In genomic region chr12:119687879-119688278, GRCh38 we compare ENCODE assay signal across 15 cellular contexts. TPM values are rescaled to one million over a fixed set of nuclear protein-coding genes. Genes with fewer than 3 reads are reported as not detected.
DNase-seq lines count a peak whose midpoint lies in the region; ATAC-seq and TF ChIP-seq lines count a peak whose summit lies in the region.
"Had no signal": no experiment of that assay in that cellular context is flagged by ENCODE, and none has a peak within 500 bp of the region (broad histone marks: within the 10 kb centered on the region; RNA-seq: fewer than 3 reads in every experiment).

No MANE protein-coding gene starts in this region.

- no peak overlapping the region for H3K27ac Mint-ChIP-seq in natural killer cell treated with Interleukin-12 subunit alpha and Interleukin-12 subunit beta and Interleukin-15 and Interleukin-18, amount 100 ng/mL, for 72 hours
- H3K27ac Mint-ChIP-seq in natural killer cell (no peak overlapping the region), HFFc6 (no peak overlapping the region)

- no peaks in the 10 kb centered on the region for H3K9me3 Mint-ChIP-seq in natural killer cell treated with Interleukin-12 subunit alpha and Interleukin-12 subunit beta and Interleukin-15 and Interleukin-18, amount 100 ng/mL, for 72 hours
- H3K9me3 Mint-ChIP-seq in natural killer cell (no peaks in the 10 kb centered on the region), HFFc6 (no peaks in the 10 kb centered on the region)
- H3K9me3 Mint-ChIP-seq: CD14-positive monocyte; CD4-positive, alpha-beta memory T cell had no signal

- H3K27ac ChIP-seq in mesenchymal stem cell (ENCODE audit: low read length, poor library complexity, severe bottlenecking): no peak overlapping the region
- H3K27ac ChIP-seq in osteoblast (ENCODE audit: low read depth, low read length): no peak overlapping the region
- H3K27ac ChIP-seq in OCI-LY7 (ENCODE audit: low read depth, low read length, poor library complexity, severe bottlenecking): no peak overlapping the region
- H3K27ac ChIP-seq: BLaER1 had no signal

- H4K20me1 ChIP-seq in osteoblast (ENCODE audit: insufficient read depth, low read length): peaks cover under 1% of the 10 kb centered on the region
- no peaks in the 10 kb centered on the region for H4K20me1 ChIP-seq in OCI-LY7 (ENCODE audit: insufficient read depth, low read length)
- H4K20me1 ChIP-seq: BLaER1 had no signal

- H3K4me2 ChIP-seq in mesenchymal stem cell (ENCODE audit: low read length, poor library complexity, severe bottlenecking): no peak overlapping the region
- no peak overlapping the region for H3K4me2 ChIP-seq in osteoblast (ENCODE audit: insufficient read depth, low read length)
- H3K4me2 ChIP-seq in OCI-LY7 (ENCODE audit: low read length): no peak overlapping the region
- H3K4me2 ChIP-seq: BLaER1 had no signal

- no peak overlapping the region for H3K4me3 Mint-ChIP-seq in natural killer cell treated with Interleukin-12 subunit alpha and Interleukin-12 subunit beta and Interleukin-15 and Interleukin-18, amount 100 ng/mL, for 72 hours
- H3K4me3 Mint-ChIP-seq in natural killer cell (no peak overlapping the region), HFFc6 (no peak overlapping the region)
- H3K4me3 Mint-ChIP-seq: CD14-positive monocyte; CD4-positive, alpha-beta memory T cell had no signal

- intact Hi-C loops in natural killer cell (cut with micrococcal nuclease) (no loop called here), head of caudate nucleus (cut with DNase I) (no loop called here), OCI-LY7 (cut with micrococcal nuclease; ENCODE audit: unreplicated experiment) (no loop called here)

- no peak overlapping the region for H2BK5ac ChIP-seq in mesenchymal stem cell (ENCODE audit: low read depth, low read length, poor library complexity, severe bottlenecking)

- H3K4me3 ChIP-seq in mesenchymal stem cell (ENCODE audit: insufficient read depth in 1 of 2, low read depth in 1 of 2, low read length in 2 of 2) (no peak overlapping the region), osteoblast (ENCODE audit: insufficient read depth, low read length) (no peak overlapping the region), OCI-LY7 (ENCODE audit: low read depth, low read length, poor library complexity, severe bottlenecking) (no peak overlapping the region)
- H3K4me3 ChIP-seq: BLaER1, HAP-1 had no signal

- no TSS peak for BruUV-seq in OCI-LY7 (replicated peaks; lab: Mats Ljungman, UMichigan)

- POLR2A ChIA-PET in OCI-LY7 (lab: Charles Lee): no interaction called here

- H4K91ac ChIP-seq in mesenchymal stem cell (ENCODE audit: low read length): peak overlapping the region; percentile 16

- H3K27me3 ChIP-seq in mesenchymal stem cell (ENCODE audit: control insufficient read depth in 1 of 2, insufficient read depth in 1 of 2, low read length in 2 of 2) (no peaks in the 10 kb centered on the region), osteoblast (ENCODE audit: insufficient read depth, low read length) (no peaks in the 10 kb centered on the region)
- H3K27me3 ChIP-seq: BLaER1 had no signal

- no peak overlapping the region for H2BK120ac ChIP-seq in mesenchymal stem cell (ENCODE audit: low read depth, low read length)

- H3K23ac ChIP-seq in mesenchymal stem cell (ENCODE audit: low read length in 2 of 2): no peak overlapping the region

- H3K79me1 ChIP-seq in mesenchymal stem cell (replicated peaks; ENCODE audit: low read length, poor library complexity, severe bottlenecking): peaks cover under 1% of the 10 kb centered on the region

- peak overlapping the region in 1 of 2 experiments; percentile 15 for H2BK12ac ChIP-seq in mesenchymal stem cell (ENCODE audit: low read length in 2 of 2)

- no peaks in the 10 kb centered on the region for H3K9me3 ChIP-seq in mesenchymal stem cell (ENCODE audit: control insufficient read depth, low read length)
- H3K9me3 ChIP-seq in osteoblast (ENCODE audit: low read depth, low read length): no peaks in the 10 kb centered on the region
- no peaks in the 10 kb centered on the region for H3K9me3 ChIP-seq in OCI-LY7 (ENCODE audit: low read length)
- H3K9me3 ChIP-seq: BLaER1, HAP-1 had no signal

- no peaks in the 10 kb centered on the region for H3K4me1 Mint-ChIP-seq in natural killer cell treated with Interleukin-12 subunit alpha and Interleukin-12 subunit beta and Interleukin-15 and Interleukin-18, amount 100 ng/mL, for 72 hours (ENCODE audit: low read depth in 2 of 2)
- H3K4me1 Mint-ChIP-seq in natural killer cell: no peaks in the 10 kb centered on the region
- peaks cover 40% of the 10 kb centered on the region for H3K4me1 Mint-ChIP-seq in HFFc6 (ENCODE audit: low read depth)

- H2AK5ac ChIP-seq in mesenchymal stem cell (ENCODE audit: low read length, severe bottlenecking): no peak overlapping the region

- no peak overlapping the region for H3K9ac ChIP-seq in mesenchymal stem cell (ENCODE audit: low read length)
- H3K9ac ChIP-seq: BLaER1 had no signal

- H3K9me2 ChIP-seq in OCI-LY7 (ENCODE audit: insufficient read depth, low read length): no peaks in the 10 kb centered on the region

- no peak overlapping the region for H2AFZ ChIP-seq in mesenchymal stem cell (ENCODE audit: low read depth, low read length)
- no peak overlapping the region for H2AFZ ChIP-seq in osteoblast (ENCODE audit: low read length)
- no peak overlapping the region for H2AFZ ChIP-seq in OCI-LY7 (ENCODE audit: low read length)

- CTCF ChIA-PET in OCI-LY7 (lab: Charles Lee; ENCODE audit: unreplicated experiment): no interaction called here

- H3K36me3 Mint-ChIP-seq in natural killer cell treated with Interleukin-12 subunit alpha and Interleukin-12 subunit beta and Interleukin-15 and Interleukin-18, amount 100 ng/mL, for 72 hours: no peaks in the 10 kb centered on the region
- H3K36me3 Mint-ChIP-seq in natural killer cell: no peaks in the 10 kb centered on the region
- peaks cover 33% of the 10 kb centered on the region for H3K36me3 Mint-ChIP-seq in HFFc6 (ENCODE audit: low read depth)

- H3K4ac ChIP-seq in mesenchymal stem cell (ENCODE audit: low read depth in 1 of 2, low read length in 2 of 2): no peak overlapping the region

- no peak for TF ChIP-seq CTCF in natural killer cell (IDR thresholded peaks at IDR 0.05)
- TF ChIP-seq CTCF in osteoblast (IDR thresholded peaks at IDR 0.05; ENCODE audit: extremely low read depth, low read depth, low read length): no peak
- no peak for TF ChIP-seq CTCF in HFFc6 (IDR thresholded peaks at IDR 0.05)
- no peak for TF ChIP-seq CTCF in OCI-LY7 (conservative IDR thresholded peaks at IDR 0.05; ENCODE audit: low read length)

- H3K18ac ChIP-seq in mesenchymal stem cell (ENCODE audit: low read depth in 1 of 2, low read length in 2 of 2): no peak overlapping the region

- H3K14ac ChIP-seq in mesenchymal stem cell (ENCODE audit: low read length in 2 of 2): no peak overlapping the region

- H4K8ac ChIP-seq in mesenchymal stem cell (ENCODE audit: low read length): no peak overlapping the region

- H3K27me3 Mint-ChIP-seq in natural killer cell treated with Interleukin-12 subunit alpha and Interleukin-12 subunit beta and Interleukin-15 and Interleukin-18, amount 100 ng/mL, for 72 hours: no peaks in the 10 kb centered on the region
- no peaks in the 10 kb centered on the region for H3K27me3 Mint-ChIP-seq in natural killer cell (ENCODE audit: low read depth in 2 of 2)
- no peaks in the 10 kb centered on the region for H3K27me3 Mint-ChIP-seq in HFFc6 (ENCODE audit: insufficient read depth)
- H3K27me3 Mint-ChIP-seq: CD4-positive, alpha-beta memory T cell had no signal

- DNase-seq in natural killer cell treated with Interleukin-12 subunit alpha and Interleukin-12 subunit beta and Interleukin-15 and Interleukin-18, amount 100 ng/mL, for 72 hours (ENCODE audit: low spot score): peak; percentile 22
- DNase-seq in natural killer cell (no peak), mesenchymal stem cell (no peak), osteoblast (ENCODE audit: insufficient read length, low spot score, missing footprints) (peak; percentile 55), NCI-H82 treated with DMSO at 0.1 percent for 48 hours (lab: John Stamatoyannopoulos, UW; ENCODE audit: unreplicated experiment) (no peak), head of caudate nucleus (no peak), HFFc6 (no peak), OCI-LY7 (ENCODE audit: low spot score) (no peak)
- DNase-seq: 8988T; CD4-positive, alpha-beta memory T cell; DMS79 treated with DMSO at 0.1 percent for 48 hours; GF-D8 had no signal

- peaks cover 10% of the 10 kb centered on the region for H3K4me1 ChIP-seq in mesenchymal stem cell (ENCODE audit: control insufficient read depth, insufficient read depth, low read depth, low read length)
- peaks cover 37% of the 10 kb centered on the region for H3K4me1 ChIP-seq in osteoblast (ENCODE audit: insufficient read depth, low read length)
- peaks cover 3% of the 10 kb centered on the region for H3K4me1 ChIP-seq in OCI-LY7 (ENCODE audit: insufficient read depth, low read length, poor library complexity, severe bottlenecking)

- peaks cover 13 to 17% of the 10 kb centered on the region in 2 experiments for H3K36me3 ChIP-seq in mesenchymal stem cell (ENCODE audit: control insufficient read depth in 1 of 2, insufficient read depth in 2 of 2, low read depth in 1 of 2, low read length in 2 of 2)
- H3K36me3 ChIP-seq in osteoblast (ENCODE audit: insufficient read depth, low read length): no peaks in the 10 kb centered on the region
- peaks cover 70% of the 10 kb centered on the region for H3K36me3 ChIP-seq in OCI-LY7 (ENCODE audit: insufficient read depth, low read length)

- ATAC-seq in natural killer cell treated with Interleukin-12 subunit alpha and Interleukin-12 subunit beta and Interleukin-15 and Interleukin-18, amount 100 ng/mL, for 72 hours: peak in 1 of 2 donors; percentile 24
- no peak for ATAC-seq in natural killer cell

- H2BK15ac ChIP-seq in mesenchymal stem cell (ENCODE audit: low read depth, poor library complexity, severe bottlenecking): no peak overlapping the region

- H3K79me2 ChIP-seq in osteoblast (ENCODE audit: insufficient read depth, low read length) (no peaks in the 10 kb centered on the region), OCI-LY7 (ENCODE audit: insufficient read depth, low read depth, low read length) (no peaks in the 10 kb centered on the region)

- WGBS in mesenchymal stem cell: 99% methylated on average over 9 of the region's 9 CpGs

RNA-seq across cellular contexts. Expression of gene PRKAB1, which starts 19.9 kb away (rescaled TPM):
- total RNA-seq in natural killer cell treated with Interleukin-12 subunit alpha and Interleukin-12 subunit beta and Interleukin-15 and Interleukin-18, amount 100 ng/mL, for 72 hours: 10 to 100 TPM; 27.4 to 31.4 TPM
- total RNA-seq in natural killer cell (10 to 100 TPM; 21.8 to 34.6 (median 23.5) TPM), osteoblast (16.6 and 25.3 TPM in 2 replicates), OCI-LY7 (2022) (45.1 and 46.1 TPM in 2 replicates)
- polyA plus RNA-seq in mesenchymal stem cell (2013, experiment 1 of 2): 23.6 TPM
- polyA plus RNA-seq in mesenchymal stem cell (2013, experiment 2 of 2): 28.1 TPM
- 10 to 100 TPM; 14.7 to 19.5 (median 18.0) TPM for total RNA-seq in HFFc6 (2021; fragmentation: NEBNext Ultra II Directional; extraction: Animal tissue kit (Norgen Biotek cat#: 25700))
- 21.8 and 32.4 TPM in 2 replicates for total RNA-seq in OCI-LY7 (2014; rRNA removed; shearing (Covaris generic))

Comparison
In these comparisons a context has a peak if more than half of its experiments do, and no peak if none do; other contexts are left out.
1. DNase-seq: peak in natural killer cell treated with Interleukin-12 subunit alpha and Interleukin-12 subunit beta and Interleukin-15 and Interleukin-18, amount 100 ng/mL, for 72 hours (single experiment) and osteoblast (single experiment); none in natural killer cell (single experiment), mesenchymal stem cell (single experiment), NCI-H82 treated with DMSO at 0.1 percent for 48 hours (single experiment), head of caudate nucleus (0 of 42), HFFc6 (single experiment) and OCI-LY7 (single experiment).